In genomic region chr9:137454145-137454505, GRCh38 we compare ENCODE assay signal across 9 cellular contexts. TPM values are rescaled to one million over a fixed set of nuclear protein-coding genes. Genes with fewer than 3 reads are reported as not detected.
DNase-seq lines count a peak whose midpoint lies in the region; ATAC-seq, FAIRE-seq and TF ChIP-seq lines count a peak whose summit lies in the region.
"Had no signal": no experiment of that assay in that cellular context is flagged by ENCODE, and none has a peak within 500 bp of the region (broad histone marks: within the 10 kb centered on the region; RNA-seq: fewer than 3 reads in every experiment).

No MANE protein-coding gene starts in this region.

- intact Hi-C loops in activated CD4-positive, alpha-beta T cell treated with anti-CD3 and anti-CD28 coated beads for 36 hours (cut with DNase I, micrococcal nuclease) = loop anchor here in 1 of 2 experiments (1.0 to 10.0 kb wide), 7 partner anchors 31 to 1209 kb away; partner anchors contain the start of genes ARRDC1, EXD3, MRPL41 and NOXA1

- H3K79me1 ChIP-seq in neuronal stem cell (ENCODE audit: low read depth, low read length) = peaks cover 28% of the 10 kb centered on the region

- no peaks in the 10 kb centered on the region for H3K9me2 ChIP-seq in GM23248 (ENCODE audit: insufficient read depth)

- peak overlapping the region; percentile 97 for H2AK5ac ChIP-seq in neuronal stem cell (ENCODE audit: low read depth, low read length)

- H3K9ac ChIP-seq in GM23248 (no peak overlapping the region), neuronal stem cell (ENCODE audit: low read depth, low read length, poor library complexity) (peak overlapping the region; percentile 86)

- WGBS in GM23248 (ENCODE audit: low coverage in 1 of 2, low lambda C conversion rate in 2 of 2, missing lambda C conversion rate in 2 of 2), 2 experiments = 6 to 16% methylated on average over 6 to 21 of the region's 21 CpGs
- no CpG with 5 or more reads among the region's 21 CpGs for WGBS in neuronal stem cell (ENCODE audit: extremely low coverage in 2 of 2, insufficient read length in 2 of 2, insufficient replicate concordance in 1 of 2), 2 donors

- no peaks in the 10 kb centered on the region for H3K9me3 Mint-ChIP-seq in activated CD4-positive, alpha-beta T cell treated with anti-CD3 and anti-CD28 coated beads for 36 hours (ENCODE audit: low read depth)

- no peaks in the 10 kb centered on the region for H3F3A ChIP-seq in GM23248 (ENCODE audit: insufficient read depth)

- CTCF ChIA-PET in activated CD4-positive, alpha-beta T cell treated with anti-CD3 and anti-CD28 coated beads for 36 hours (lab: Charles Lee) = no interaction called here

- POLR2A ChIA-PET in activated CD4-positive, alpha-beta T cell treated with anti-CD3 and anti-CD28 coated beads for 36 hours (lab: Charles Lee) = no interaction called here

- H4K20me1 ChIP-seq in GM23248 (ENCODE audit: insufficient read depth) = no peaks in the 10 kb centered on the region

- no peak for TF ChIP-seq CTCF in fibroblast of pulmonary artery (IDR thresholded peaks at IDR 0.05; ENCODE audit: low read length, missing control alignments)

- peaks cover 38% of the 10 kb centered on the region for H3K4me1 Mint-ChIP-seq in activated CD4-positive, alpha-beta T cell treated with anti-CD3 and anti-CD28 coated beads for 36 hours

- H3K4me2 ChIP-seq in GM23248 (ENCODE audit: unreplicated experiment) = peak overlapping the region; percentile 58
- H3K4me2 ChIP-seq in neuronal stem cell (ENCODE audit: insufficient read depth, low read length, poor library complexity, severe bottlenecking) = peak overlapping the region; percentile 86

- H2BK5ac ChIP-seq in neuronal stem cell (ENCODE audit: low read length) = no peak overlapping the region

- H3K79me2 ChIP-seq in GM23248 (ENCODE audit: insufficient read depth) = no peaks in the 10 kb centered on the region

- in situ Hi-C loops in GM23248 (cut with MboI) = no loop called here

- no peak overlapping the region for H3K27ac ChIP-seq in GM23248
- H3K27ac ChIP-seq in neuronal stem cell (replicated peaks; ENCODE audit: low read length) = peak overlapping the region; percentile 38

- peaks cover 33% of the 10 kb centered on the region for H3K36me3 Mint-ChIP-seq in activated CD4-positive, alpha-beta T cell treated with anti-CD3 and anti-CD28 coated beads for 36 hours (ENCODE audit: low read depth)

- H3K4ac ChIP-seq in neuronal stem cell (ENCODE audit: low read length) = peak overlapping the region; percentile 37

- H3K36me3 ChIP-seq in GM23248 (ENCODE audit: low read depth) = no peaks in the 10 kb centered on the region
- H3K36me3 ChIP-seq in neuronal stem cell (replicated peaks in 1 of 2; ENCODE audit: control insufficient read depth in 2 of 2, insufficient read depth in 2 of 2, low read length in 2 of 2) = peaks cover 30 to 64% of the 10 kb centered on the region in 2 donors

- H4K91ac ChIP-seq in neuronal stem cell (ENCODE audit: low read depth, low read length, poor library complexity) = peak overlapping the region; percentile 97

- H3K4me1 ChIP-seq in GM23248 (ENCODE audit: insufficient read depth) (peaks cover 6% of the 10 kb centered on the region; the same call in 1 of the 2 replicates), neuronal stem cell (ENCODE audit: control insufficient read depth in 2 of 2, insufficient read depth in 1 of 2, low read depth in 1 of 2, low read length in 2 of 2) (peaks cover 5 to 23% of the 10 kb centered on the region in 2 donors)

- ATAC-seq in activated CD4-positive, alpha-beta T cell treated with anti-CD3 and anti-CD28 coated beads for 36 hours = peak; percentile 50
- ATAC-seq in GM21447 (IDR thresholded peaks at IDR 0.05; ENCODE audit: unreplicated experiment) = no peak

- DNase-seq in GM23248 (peak; percentile 47), fibroblast of pulmonary artery (ENCODE audit: low read depth) (peak; percentile 27), neuronal stem cell (ENCODE audit: low spot score) (peak; percentile 76), hepatic stellate cell (ENCODE audit: low spot score) (no peak), HTR-8/SVneo (ENCODE audit: insufficient read length, low spot score) (no peak), A172 (ENCODE audit: low spot score) (no peak)
- peak; percentile 73 for DNase-seq in activated CD4-positive, alpha-beta T cell treated with anti-CD3 and anti-CD28 coated beads for 36 hours

- H3K27me3 ChIP-seq in GM23248 (replicated peaks; ENCODE audit: insufficient read depth) (no peaks in the 10 kb centered on the region), neuronal stem cell (ENCODE audit: control insufficient read depth in 3 of 3, insufficient read depth in 3 of 3, low read depth in 1 of 3, low read length in 3 of 3) (no peaks in the 10 kb centered on the region)

- H2BK12ac ChIP-seq in neuronal stem cell (ENCODE audit: low read length) = peak overlapping the region; percentile 73

- H2BK15ac ChIP-seq in neuronal stem cell (ENCODE audit: low read length) = peak overlapping the region; percentile 85

- H3K9me3 ChIP-seq in GM23248 (ENCODE audit: low read depth) = no peaks in the 10 kb centered on the region
- no peaks in the 10 kb centered on the region for H3K9me3 ChIP-seq in neuronal stem cell (replicated peaks in 1 of 2; ENCODE audit: control insufficient read depth in 2 of 2, insufficient read depth in 1 of 2, low read depth in 1 of 2, low read length in 2 of 2)

- H3K27me3 Mint-ChIP-seq in activated CD4-positive, alpha-beta T cell treated with anti-CD3 and anti-CD28 coated beads for 36 hours = no peaks in the 10 kb centered on the region

- H3K27ac Mint-ChIP-seq in activated CD4-positive, alpha-beta T cell treated with anti-CD3 and anti-CD28 coated beads for 36 hours = no peak overlapping the region

- peak overlapping the region; percentile 45 for H3K4me3 Mint-ChIP-seq in activated CD4-positive, alpha-beta T cell treated with anti-CD3 and anti-CD28 coated beads for 36 hours

- H3K4me3 ChIP-seq in GM23248 (peak overlapping the region; percentile 63), fibroblast of pulmonary artery (replicated peaks; ENCODE audit: low read depth, low read length) (no peak overlapping the region), neuronal stem cell (ENCODE audit: low read length in 2 of 2) (peak overlapping the region in 1 of 2 donors; percentile 0)

- peak overlapping the region; percentile 96 for H2BK120ac ChIP-seq in neuronal stem cell (ENCODE audit: low read depth, low read length)

- no peak for FAIRE-seq in HTR-8/SVneo (lab: Jason Lieb, UNC)

- peak overlapping the region; percentile 71 for H2AFZ ChIP-seq in GM23248
- H2AFZ ChIP-seq in neuronal stem cell (ENCODE audit: low read length) = no peak overlapping the region

- no peak overlapping the region for H4K8ac ChIP-seq in neuronal stem cell (ENCODE audit: low read depth, low read length)

- H3K23ac ChIP-seq in neuronal stem cell (ENCODE audit: low read depth, low read length, poor library complexity) = peak overlapping the region; percentile 85

- peak overlapping the region; percentile 97 for H3K18ac ChIP-seq in neuronal stem cell (ENCODE audit: low read length)

- H3K14ac ChIP-seq in neuronal stem cell (ENCODE audit: low read length) = peak overlapping the region; percentile 71

RNA-seq across cellular contexts. Expression of gene NSMF, which starts 5.0 kb away (rescaled TPM):
- total RNA-seq in GM23248 (2014; rRNA removed; shearing (Covaris generic)) = 28.8 and 29.1 TPM in 2 replicates
- polyA plus RNA-seq in GM23248 (2016; fragmentation: Nextera tagmentation; extraction: Ambion mirVana) = 13.5 and 13.7 TPM in 2 replicates
- total RNA-seq in activated CD4-positive, alpha-beta T cell treated with anti-CD3 and anti-CD28 coated beads for 36 hours = 10 to 100 TPM; 63.6 to 65.0 TPM
- polyA plus RNA-seq in neuronal stem cell (2013, experiment 1 of 2) = 46.8 TPM
- polyA plus RNA-seq in neuronal stem cell (2013, experiment 2 of 2) = 45.0 TPM
- 45.1 and 46.4 TPM in 2 replicates for total RNA-seq in A172 (2014; rRNA removed; shearing (Covaris generic))

RNA-seq across cellular contexts. Expression of gene ENTPD8, which starts 13.0 kb away (rescaled TPM):
- total RNA-seq in GM23248 (2014; rRNA removed; shearing (Covaris generic)) = not detected in 2 replicates
- not detected in 2 replicates for polyA plus RNA-seq in GM23248 (2016; fragmentation: Nextera tagmentation; extraction: Ambion mirVana)
- not detected for total RNA-seq in activated CD4-positive, alpha-beta T cell treated with anti-CD3 and anti-CD28 coated beads for 36 hours
- 0.03 TPM for polyA plus RNA-seq in neuronal stem cell (2013, experiment 1 of 2)
- polyA plus RNA-seq in neuronal stem cell (2013, experiment 2 of 2) = 0.04 TPM
- 0.83 and 0.98 TPM in 2 replicates for total RNA-seq in A172 (2014; rRNA removed; shearing (Covaris generic))
- total RNA-seq: NCI-H460 had no signal

RNA-seq across cellular contexts. Expression of gene NOXA1, which starts 30.9 kb away (rescaled TPM):
- 0.32 TPM in 1 of 2 replicates, not detected in the other for total RNA-seq in GM23248 (2014; rRNA removed; shearing (Covaris generic))
- polyA plus RNA-seq in GM23248 (2016; fragmentation: Nextera tagmentation; extraction: Ambion mirVana) = 0.15 and 0.39 TPM in 2 replicates
- 1 to 10 TPM in 1 of 2 experiments, under 1 TPM in 1; 0.97 to 1.7 TPM for total RNA-seq in activated CD4-positive, alpha-beta T cell treated with anti-CD3 and anti-CD28 coated beads for 36 hours
- polyA plus RNA-seq in neuronal stem cell (2013, experiment 1 of 2) = 0.61 TPM
- 0.64 TPM for polyA plus RNA-seq in neuronal stem cell (2013, experiment 2 of 2)
- 1.7 and 3.3 TPM in 2 replicates for total RNA-seq in A172 (2014; rRNA removed; shearing (Covaris generic))

RNA-seq across cellular contexts. Expression of gene EXD3, which starts 31.2 kb away (rescaled TPM):
- 11.6 and 17.1 TPM in 2 replicates for total RNA-seq in GM23248 (2014; rRNA removed; shearing (Covaris generic))
- polyA plus RNA-seq in GM23248 (2016; fragmentation: Nextera tagmentation; extraction: Ambion mirVana) = 8.7 and 10.1 TPM in 2 replicates
- 1 to 10 TPM; 6.7 to 7.1 TPM for total RNA-seq in activated CD4-positive, alpha-beta T cell treated with anti-CD3 and anti-CD28 coated beads for 36 hours
- 21.1 TPM for polyA plus RNA-seq in neuronal stem cell (2013, experiment 1 of 2)
- 19.9 TPM for polyA plus RNA-seq in neuronal stem cell (2013, experiment 2 of 2)
- total RNA-seq in A172 (2014; rRNA removed; shearing (Covaris generic)) = 3.4 and 9.9 TPM in 2 replicates

Comparison
In these comparisons a context has a peak if more than half of its experiments do, and no peak if none do; other contexts are left out.
1. DNase-seq: peak in GM23248 (single experiment), activated CD4-positive, alpha-beta T cell treated with anti-CD3 and anti-CD28 coated beads for 36 hours (single experiment), fibroblast of pulmonary artery (single experiment) and neuronal stem cell (single experiment); none in hepatic stellate cell (single experiment), HTR-8/SVneo (single experiment) and A172 (single experiment).